In the genomic region with DNA sequence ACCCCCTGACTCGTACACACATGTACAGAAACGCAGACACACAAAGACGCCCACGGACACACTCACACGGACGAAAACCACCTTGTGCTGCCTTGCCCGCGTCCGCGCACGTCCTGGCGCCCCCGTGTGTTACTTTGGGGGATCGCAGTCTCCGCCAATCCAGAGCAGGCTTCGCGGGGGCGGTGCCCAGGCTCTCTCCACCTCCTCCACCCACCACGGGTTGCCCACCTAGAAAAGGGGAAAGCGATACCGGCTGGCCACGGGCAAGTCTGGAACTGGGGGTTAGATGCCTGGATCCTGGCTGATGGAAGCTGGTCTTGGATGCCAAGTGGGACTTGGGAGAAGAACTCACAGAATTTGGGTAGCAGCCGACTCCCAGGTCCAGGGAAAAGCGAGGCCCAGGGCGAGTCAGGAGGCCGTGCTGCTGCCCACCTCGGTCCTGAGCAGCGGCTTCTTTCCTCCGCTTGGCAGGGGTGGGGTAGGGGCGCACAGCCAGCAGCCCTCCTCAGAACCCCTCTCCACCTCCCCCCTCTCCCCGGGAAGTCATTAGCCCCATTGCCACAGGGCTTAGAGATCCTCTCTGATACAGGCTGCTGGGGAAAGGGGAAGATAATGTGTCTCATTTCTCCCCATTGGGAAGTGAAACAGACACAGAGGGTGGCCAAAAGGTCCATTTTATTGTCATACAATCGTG, we compare ENCODE assay signal across 8 cellular contexts. TPM values are rescaled to one million over a fixed set of nuclear protein-coding genes. Genes with fewer than 3 reads are reported as not detected.
DNase-seq lines count a peak whose midpoint lies in the region; ATAC-seq and TF ChIP-seq lines count a peak whose summit lies in the region.

No MANE protein-coding gene starts in this region.

- H3K36me3 Mint-ChIP-seq in immature natural killer cell: no peaks in the 10 kb centered on the region

- DNase-seq in DMS79 treated with DMSO at 0.1 percent for 48 hours (lab: John Stamatoyannopoulos, UW): peak; percentile 63
- no peak for DNase-seq in DMS79 (lab: John Stamatoyannopoulos, UW)
- DNase-seq in NCI-H1105 (lab: John Stamatoyannopoulos, UW): peak; percentile 55
- peak; percentile 74 for DNase-seq in WERI-Rb-1
- DNase-seq in brain microvascular endothelial cell: peak; percentile 49
- DNase-seq in immature natural killer cell: peak; percentile 73 to 76 (median 75)
- peak; percentile 79 for DNase-seq in stimulated activated CD4-positive, alpha-beta T cell treated with anti-CD3 and anti-CD28 coated beads, Interleukin-1b, Interleukin-23, amount 100 ng/mL, for 4 hours (ENCODE audit: low read depth in 2 of 2)

- H3K27me3 Mint-ChIP-seq in immature natural killer cell (ENCODE audit: low read depth in 3 of 3): peaks cover 62 to 75% (median 65%) of the 10 kb centered on the region in 3 donors

- peaks cover 34 to 41% of the 10 kb centered on the region in 2 donors for H3K4me1 Mint-ChIP-seq in immature natural killer cell

- H3K27ac ChIP-seq in WERI-Rb-1 (no peak overlapping the region), brain microvascular endothelial cell (no peak overlapping the region)

- H3K27me3 ChIP-seq in WERI-Rb-1 (ENCODE audit: insufficient read depth, low read depth, severe bottlenecking) (peaks cover 96% of the 10 kb centered on the region), brain microvascular endothelial cell (replicated peaks) (peaks cover 65% of the 10 kb centered on the region)

- H3K36me3 ChIP-seq in WERI-Rb-1: no peaks in the 10 kb centered on the region
- no peaks in the 10 kb centered on the region for H3K36me3 ChIP-seq in brain microvascular endothelial cell (replicated peaks)

- H3K4me3 ChIP-seq in WERI-Rb-1 (ENCODE audit: low read depth, low read length): no peak overlapping the region
- no peak overlapping the region for H3K4me3 ChIP-seq in brain microvascular endothelial cell (ENCODE audit: low read depth, low read length)

- no peak for ATAC-seq in GM21825 (IDR thresholded peaks at IDR 0.05; ENCODE audit: unreplicated experiment)

- peak overlapping the region in 1 of 5 donors; percentile 61 for H3K4me3 Mint-ChIP-seq in immature natural killer cell

- in situ Hi-C loops in brain microvascular endothelial cell (cut with HindIII; ENCODE audit: low pct_ligation_motif_present, low sequenced_read_pairs): loop anchor here (25.0 kb wide), 1 partner anchor 117 kb away; no protein-coding TSS in a partner anchor

- H3K9me3 Mint-ChIP-seq in immature natural killer cell: peaks cover 0 to 9% (median 0%) of the 10 kb centered on the region in 6 donors

- H3K9me3 ChIP-seq in WERI-Rb-1 (ENCODE audit: severe bottlenecking): peaks cover 9% of the 10 kb centered on the region

- H3K27ac Mint-ChIP-seq in immature natural killer cell: peak overlapping the region in 1 of 6 donors; percentile 31

- TF ChIP-seq CTCF in WERI-Rb-1 (IDR thresholded peaks at IDR 0.05; ENCODE audit: low read depth, low read length) (peak; percentile 95), brain microvascular endothelial cell (IDR thresholded peaks at IDR 0.05; ENCODE audit: low read depth, low read length, missing control alignments) (peak; percentile 97)

RNA-seq across cellular contexts. Expression of a gene that starts 4.6 kb away (rescaled TPM):
- polyA plus RNA-seq in immature natural killer cell: not detected

RNA-seq across cellular contexts. Expression of a gene that starts 10.1 kb away (rescaled TPM):
- not detected for polyA plus RNA-seq in immature natural killer cell

RNA-seq across cellular contexts. Expression of a gene that starts 15.7 kb away (rescaled TPM):
- 1 to 10 TPM; 3.3 to 6.0 (median 3.6) TPM for polyA plus RNA-seq in immature natural killer cell

RNA-seq across cellular contexts. Expression of a gene that starts 30.9 kb away (rescaled TPM):
- not detected for polyA plus RNA-seq in immature natural killer cell

RNA-seq across cellular contexts. Expression of a gene that starts 43.1 kb away (rescaled TPM):
- 1 to 10 TPM in 2 of 3 donors, not detected in 1; 1.4 to 1.5 TPM for polyA plus RNA-seq in immature natural killer cell
